Comparison of ENCODE assay signal across 9 cellular contexts in genomic region chr19:16062789-16063188, GRCh38. TPM values are rescaled to one million over a fixed set of nuclear protein-coding genes. Genes with fewer than 3 reads are reported as not detected.
A peak's percentile ranks its signal among the peaks of the same experiment; 100 is the strongest.
DNase-seq lines count a peak whose midpoint lies in the region; ATAC-seq, FAIRE-seq and TF ChIP-seq lines count a peak whose summit lies in the region.
"Had no signal": no experiment of that assay in that cellular context is flagged by ENCODE, and none has a peak within 500 bp of the region (broad histone marks: within the 10 kb centered on the region; RNA-seq: fewer than 3 reads in every experiment).

No MANE protein-coding gene starts in this region.

- H3K4me2 ChIP-seq in A549 = no peak overlapping the region

- no peak for TF ChIP-seq EP300 in A549 (IDR thresholded peaks at IDR 0.05)

- POLR2A ChIA-PET in A549 (lab: Yijun Ruan, JAX) = no interaction called here

- H3K27ac ChIP-seq in A549 (no peak overlapping the region), heart left ventricle (no peak overlapping the region)

- TF ChIP-seq POLR2A in A549 (IDR thresholded peaks at IDR 0.05; ENCODE audit: low read length) (no peak), GM12891 (IDR thresholded peaks at IDR 0.05; ENCODE audit: low read depth, low read length) (no peak), heart left ventricle (IDR thresholded peaks at IDR 0.05) (no peak)

- peaks cover 18% of the 10 kb centered on the region for H3K4me1 ChIP-seq in A549
- peaks cover 0 to 14% (median 7%) of the 10 kb centered on the region in 12 donors for H3K4me1 ChIP-seq in heart left ventricle

- 67% methylated on average over 2 of the region's 2 CpGs for WGBS in A549 (ENCODE audit: missing lambda C conversion rate)
- 75 to 95% (median 84%) methylated on average over 2 of the region's 2 CpGs for WGBS in heart left ventricle, 4 donors

- H3K36me3 ChIP-seq in heart left ventricle = no peaks in the 10 kb centered on the region

- CTCF ChIA-PET in A549 (lab: Yijun Ruan, JAX) = interaction anchor here (0.6 to 7.0 kb wide), 9 partner anchors 8 to 99 kb away, joined by 3 to 38 read pairs (median 3); no protein-coding TSS in a partner anchor

- no peak for FAIRE-seq in A549 (lab: Jason Lieb, UNC)
- FAIRE-seq in GM12891 (lab: Jason Lieb, UNC) = peak; percentile 85
- FAIRE-seq: endometrium had no signal

- intact Hi-C loops in heart left ventricle (cut with DNase I) = no loop called here

- 0 out of 5 replicates have a peak, but pooled peaks of 1 of the 2 experiments have one; percentile 5 for TF ChIP-seq RAD21 in A549 (conservative IDR thresholded peaks at IDR 0.05 in 1 of 2, IDR thresholded peaks at IDR 0.05 in 1 of 2)

- H3K9me3 ChIP-seq in A549 (peaks cover 7% of the 10 kb centered on the region; the same call in 1 of the 3 replicates), heart left ventricle (peaks cover 0 to 14% (median 2%) of the 10 kb centered on the region in 12 donors)

- H3K4me3 ChIP-seq in A549 (no peak overlapping the region), heart left ventricle (no peak overlapping the region)

- no peaks in the 10 kb centered on the region for H3K27me3 ChIP-seq in heart left ventricle

- TF ChIP-seq CTCF in A549 (IDR thresholded peaks at IDR 0.05) (peak; percentile 32), heart left ventricle (IDR thresholded peaks at IDR 0.05) (peak; percentile 68 to 91 (median 80))

- DNase-seq in A549 (ENCODE audit: low read depth in 1 of 2, low spot score in 1 of 2) (no peak), GM12891 (ENCODE audit: insufficient read length, low spot score) (no peak), RPMI8226 (peak; percentile 73), heart left ventricle (peak in 3 of 5 donors; percentile 46 to 75 (median 55)), NCI-H526 treated with DMSO at 0.1 percent for 48 hours (lab: John Stamatoyannopoulos, UW) (no peak), DMS153 (lab: John Stamatoyannopoulos, UW) (no peak)
- DNase-seq in activated T-helper 9 cell treated with anti-CD3 and anti-CD28 coated beads, Interleukin-2, amount 50 U/mL, for 16 hours (ENCODE audit: low read depth) = peak; percentile 61
- DNase-seq in stimulated activated CD4-positive, alpha-beta T cell treated with anti-CD3 and anti-CD28 coated beads, Interleukin-15, amount 100 ng/mL, for 24 hours = peak; percentile 74

- ATAC-seq in A549 (peak in 1 of 2 experiments; percentile 40; a peak in 2 of 6 replicates), heart left ventricle (peak in 3 of 4 donors; percentile 26 to 49 (median 38))

TF ChIP-seq in A549, 52 proteins besides CTCF, POLR2A, EP300 and RAD21 (continues in another document):
- TF ChIP-seq MAFK (IDR thresholded peaks at IDR 0.05; ENCODE audit: partially characterized antibody) (no peak), HOXB13 (CRISPR knock-in tag; IDR thresholded peaks at IDR 0.05; ENCODE audit: low read depth) (no peak), PHF8 (IDR thresholded peaks at IDR 0.05; ENCODE audit: borderline replicate concordance, low read depth) (no peak), EHMT2 (IDR thresholded peaks at IDR 0.05; ENCODE audit: low read depth) (no peak), FOSL2 (IDR thresholded peaks at IDR 0.05) (no peak), FOSL2 (CRISPR knock-in tag; IDR thresholded peaks at IDR 0.05) (no peak), RNF2 (IDR thresholded peaks at IDR 0.05; ENCODE audit: borderline replicate concordance, low read depth) (no peak), E2F6 (IDR thresholded peaks at IDR 0.05; ENCODE audit: borderline replicate concordance, low read depth) (no peak), JUN (IDR thresholded peaks at IDR 0.05) (no peak), ELK1 (IDR thresholded peaks at IDR 0.05; ENCODE audit: low read depth, low read length) (no peak), HEYL (CRISPR knock-in tag; IDR thresholded peaks at IDR 0.05) (no peak)

TF ChIP-seq in GM12891, 5 proteins besides CTCF, POLR2A, EP300 and RAD21:
- TF ChIP-seq POLR2AphosphoS5 (IDR thresholded peaks at IDR 0.05; ENCODE audit: low read depth, low read length) = no peak
- peak; percentile 71 for TF ChIP-seq SPI1 (IDR thresholded peaks at IDR 0.05; ENCODE audit: low read depth, low read length)
- TF ChIP-seq POU2F2 (IDR thresholded peaks at IDR 0.05; ENCODE audit: low read depth, low read length) = no peak
- no peak for TF ChIP-seq TAF1 (IDR thresholded peaks at IDR 0.05; ENCODE audit: low read depth, low read length)

RNA-seq across cellular contexts. Expression of gene TPM4, which starts 13.5 kb away (rescaled TPM):
- polyA plus RNA-seq in A549 (2011; rRNA removed) (474 and 777 TPM in 2 replicates), A549 (2017; fragmentation: RNase III; extraction: RNeasy Plus Mini Kit Qiagen cat#74134 plus additional on column Dnase treatment) (610 to 921 TPM (median 860 TPM) in 3 replicates), heart left ventricle (100 to 1,000 TPM in 1 of 2 donors, 10 to 100 TPM in 1; 65.0 to 175 TPM)
- 359 and 388 TPM in 2 replicates for polyA plus RNA-seq in A549 (2012; cell fraction: cytosol; rRNA removed)
- polyA plus RNA-seq in A549 (2012; cell fraction: nucleus; rRNA removed) = 163 and 197 TPM in 2 replicates
- polyA minus RNA-seq in A549 (2011; rRNA and poly(A)+ RNA removed) = 186 and 201 TPM in 2 replicates
- polyA plus RNA-seq in GM12891 (2012; ENCODE audit: low read depth, missing spikeins) = 247 TPM
- total RNA-seq in heart left ventricle = 100 to 1,000 TPM in 3 of 9 donors, 10 to 100 TPM in 6; 49.2 to 260 (median 92.1) TPM

RNA-seq across cellular contexts. Expression of gene RAB8A, which starts 48.9 kb away (rescaled TPM):
- polyA plus RNA-seq in A549 (2011; rRNA removed) (69.4 and 91.4 TPM in 2 replicates), A549 (2017; fragmentation: RNase III; extraction: RNeasy Plus Mini Kit Qiagen cat#74134 plus additional on column Dnase treatment) (89.2 to 101 TPM (median 90.1 TPM) in 3 replicates), heart left ventricle (10 to 100 TPM in 1 of 2 donors, 1 to 10 TPM in 1; 7.8 to 32.2 TPM)
- 55.9 and 57.1 TPM in 2 replicates for polyA plus RNA-seq in A549 (2012; cell fraction: cytosol; rRNA removed)
- 32.6 and 35.2 TPM in 2 replicates for polyA plus RNA-seq in A549 (2012; cell fraction: nucleus; rRNA removed)
- polyA minus RNA-seq in A549 (2011; rRNA and poly(A)+ RNA removed) = 99.1 and 130 TPM in 2 replicates
- 118 TPM for polyA plus RNA-seq in GM12891 (2012; ENCODE audit: low read depth, missing spikeins)
- 10 to 100 TPM; 10.9 to 53.7 (median 23.7) TPM for total RNA-seq in heart left ventricle

Comparison
In these comparisons a context has a peak if more than half of its experiments do, and no peak if none do; other contexts are left out.
1. DNase-seq: peak in RPMI8226 (single experiment), activated T-helper 9 cell treated with anti-CD3 and anti-CD28 coated beads, Interleukin-2, amount 50 U/mL, for 16 hours (single experiment), heart left ventricle (3 of 5) and stimulated activated CD4-positive, alpha-beta T cell treated with anti-CD3 and anti-CD28 coated beads, Interleukin-15, amount 100 ng/mL, for 24 hours (single experiment); none in A549 (0 of 2), GM12891 (single experiment), NCI-H526 treated with DMSO at 0.1 percent for 48 hours (single experiment) and DMS153 (single experiment).